Comparison of ENCODE assay signal across 1 cellular context in genomic region chr1:156813750-156814570, GRCh38.
A peak's percentile ranks its signal among the peaks of the same experiment; 100 is the strongest.
TF ChIP-seq lines count a peak whose summit lies in the region.

No MANE protein-coding gene starts in this region.

TF ChIP-seq in WTC11, 78 proteins besides CTCF, POLR2A, EP300 and RAD21 (continued from another document and continues in another):
- TF ChIP-seq, protein P1, sequence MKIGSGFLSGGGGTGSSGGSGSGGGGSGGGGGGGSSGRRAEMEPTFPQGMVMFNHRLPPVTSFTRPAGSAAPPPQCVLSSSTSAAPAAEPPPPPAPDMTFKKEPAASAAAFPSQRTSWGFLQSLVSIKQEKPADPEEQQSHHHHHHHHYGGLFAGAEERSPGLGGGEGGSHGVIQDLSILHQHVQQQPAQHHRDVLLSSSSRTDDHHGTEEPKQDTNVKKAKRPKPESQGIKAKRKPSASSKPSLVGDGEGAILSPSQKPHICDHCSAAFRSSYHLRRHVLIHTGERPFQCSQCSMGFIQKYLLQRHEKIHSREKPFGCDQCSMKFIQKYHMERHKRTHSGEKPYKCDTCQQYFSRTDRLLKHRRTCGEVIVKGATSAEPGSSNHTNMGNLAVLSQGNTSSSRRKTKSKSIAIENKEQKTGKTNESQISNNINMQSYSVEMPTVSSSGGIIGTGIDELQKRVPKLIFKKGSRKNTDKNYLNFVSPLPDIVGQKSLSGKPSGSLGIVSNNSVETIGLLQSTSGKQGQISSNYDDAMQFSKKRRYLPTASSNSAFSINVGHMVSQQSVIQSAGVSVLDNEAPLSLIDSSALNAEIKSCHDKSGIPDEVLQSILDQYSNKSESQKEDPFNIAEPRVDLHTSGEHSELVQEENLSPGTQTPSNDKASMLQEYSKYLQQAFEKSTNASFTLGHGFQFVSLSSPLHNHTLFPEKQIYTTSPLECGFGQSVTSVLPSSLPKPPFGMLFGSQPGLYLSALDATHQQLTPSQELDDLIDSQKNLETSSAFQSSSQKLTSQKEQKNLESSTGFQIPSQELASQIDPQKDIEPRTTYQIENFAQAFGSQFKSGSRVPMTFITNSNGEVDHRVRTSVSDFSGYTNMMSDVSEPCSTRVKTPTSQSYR (CRISPR knock-in tag; IDR thresholded peaks at IDR 0.05) = peak; percentile 65; the same call in 1 of the 2 replicates
- TF ChIP-seq NR1H2 (CRISPR knock-in tag; IDR thresholded peaks at IDR 0.05) = no peak
- no peak for TF ChIP-seq NFATC4 (CRISPR knock-in tag; IDR thresholded peaks at IDR 0.05)
- TF ChIP-seq SOX15 (CRISPR knock-in tag; IDR thresholded peaks at IDR 0.05) = no peak
- TF ChIP-seq RORB (CRISPR knock-in tag; IDR thresholded peaks at IDR 0.05) = no peak
- TF ChIP-seq STAT6 (CRISPR knock-in tag; conservative IDR thresholded peaks at IDR 0.05; ENCODE audit: low read depth) = no peak
- TF ChIP-seq ZNF425 (CRISPR knock-in tag; conservative IDR thresholded peaks at IDR 0.05) = no peak
- no peak for TF ChIP-seq PRRX2 (CRISPR knock-in tag; IDR thresholded peaks at IDR 0.05)
- TF ChIP-seq, protein P2, sequence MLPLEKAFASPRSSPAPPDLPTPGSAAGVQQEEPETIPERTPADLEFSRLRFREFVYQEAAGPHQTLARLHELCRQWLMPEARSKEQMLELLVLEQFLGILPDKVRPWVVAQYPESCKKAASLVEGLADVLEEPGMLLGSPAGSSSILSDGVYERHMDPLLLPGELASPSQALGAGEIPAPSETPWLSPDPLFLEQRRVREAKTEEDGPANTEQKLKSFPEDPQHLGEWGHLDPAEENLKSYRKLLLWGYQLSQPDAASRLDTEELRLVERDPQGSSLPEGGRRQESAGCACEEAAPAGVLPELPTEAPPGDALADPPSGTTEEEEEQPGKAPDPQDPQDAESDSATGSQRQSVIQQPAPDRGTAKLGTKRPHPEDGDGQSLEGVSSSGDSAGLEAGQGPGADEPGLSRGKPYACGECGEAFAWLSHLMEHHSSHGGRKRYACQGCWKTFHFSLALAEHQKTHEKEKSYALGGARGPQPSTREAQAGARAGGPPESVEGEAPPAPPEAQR (CRISPR knock-in tag; IDR thresholded peaks at IDR 0.05) = no peak
- TF ChIP-seq TP53 (CRISPR knock-in tag; IDR thresholded peaks at IDR 0.05) = peak; percentile 75; the same call in 1 of the 2 replicates
- TF ChIP-seq, protein P3, sequence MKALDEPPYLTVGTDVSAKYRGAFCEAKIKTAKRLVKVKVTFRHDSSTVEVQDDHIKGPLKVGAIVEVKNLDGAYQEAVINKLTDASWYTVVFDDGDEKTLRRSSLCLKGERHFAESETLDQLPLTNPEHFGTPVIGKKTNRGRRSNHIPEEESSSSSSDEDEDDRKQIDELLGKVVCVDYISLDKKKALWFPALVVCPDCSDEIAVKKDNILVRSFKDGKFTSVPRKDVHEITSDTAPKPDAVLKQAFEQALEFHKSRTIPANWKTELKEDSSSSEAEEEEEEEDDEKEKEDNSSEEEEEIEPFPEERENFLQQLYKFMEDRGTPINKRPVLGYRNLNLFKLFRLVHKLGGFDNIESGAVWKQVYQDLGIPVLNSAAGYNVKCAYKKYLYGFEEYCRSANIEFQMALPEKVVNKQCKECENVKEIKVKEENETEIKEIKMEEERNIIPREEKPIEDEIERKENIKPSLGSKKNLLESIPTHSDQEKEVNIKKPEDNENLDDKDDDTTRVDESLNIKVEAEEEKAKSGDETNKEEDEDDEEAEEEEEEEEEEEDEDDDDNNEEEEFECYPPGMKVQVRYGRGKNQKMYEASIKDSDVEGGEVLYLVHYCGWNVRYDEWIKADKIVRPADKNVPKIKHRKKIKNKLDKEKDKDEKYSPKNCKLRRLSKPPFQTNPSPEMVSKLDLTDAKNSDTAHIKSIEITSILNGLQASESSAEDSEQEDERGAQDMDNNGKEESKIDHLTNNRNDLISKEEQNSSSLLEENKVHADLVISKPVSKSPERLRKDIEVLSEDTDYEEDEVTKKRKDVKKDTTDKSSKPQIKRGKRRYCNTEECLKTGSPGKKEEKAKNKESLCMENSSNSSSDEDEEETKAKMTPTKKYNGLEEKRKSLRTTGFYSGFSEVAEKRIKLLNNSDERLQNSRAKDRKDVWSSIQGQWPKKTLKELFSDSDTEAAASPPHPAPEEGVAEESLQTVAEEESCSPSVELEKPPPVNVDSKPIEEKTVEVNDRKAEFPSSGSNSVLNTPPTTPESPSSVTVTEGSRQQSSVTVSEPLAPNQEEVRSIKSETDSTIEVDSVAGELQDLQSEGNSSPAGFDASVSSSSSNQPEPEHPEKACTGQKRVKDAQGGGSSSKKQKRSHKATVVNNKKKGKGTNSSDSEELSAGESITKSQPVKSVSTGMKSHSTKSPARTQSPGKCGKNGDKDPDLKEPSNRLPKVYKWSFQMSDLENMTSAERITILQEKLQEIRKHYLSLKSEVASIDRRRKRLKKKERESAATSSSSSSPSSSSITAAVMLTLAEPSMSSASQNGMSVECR (CRISPR knock-in tag; IDR thresholded peaks at IDR 0.05; ENCODE audit: borderline replicate concordance) = peak; percentile 96
- TF ChIP-seq ELF4 (CRISPR knock-in tag; IDR thresholded peaks at IDR 0.05; ENCODE audit: low read depth) = no peak
- peak; percentile 95 for TF ChIP-seq FOXP1 (CRISPR knock-in tag; IDR thresholded peaks at IDR 0.05; ENCODE audit: borderline replicate concordance)
- TF ChIP-seq, protein P4, sequence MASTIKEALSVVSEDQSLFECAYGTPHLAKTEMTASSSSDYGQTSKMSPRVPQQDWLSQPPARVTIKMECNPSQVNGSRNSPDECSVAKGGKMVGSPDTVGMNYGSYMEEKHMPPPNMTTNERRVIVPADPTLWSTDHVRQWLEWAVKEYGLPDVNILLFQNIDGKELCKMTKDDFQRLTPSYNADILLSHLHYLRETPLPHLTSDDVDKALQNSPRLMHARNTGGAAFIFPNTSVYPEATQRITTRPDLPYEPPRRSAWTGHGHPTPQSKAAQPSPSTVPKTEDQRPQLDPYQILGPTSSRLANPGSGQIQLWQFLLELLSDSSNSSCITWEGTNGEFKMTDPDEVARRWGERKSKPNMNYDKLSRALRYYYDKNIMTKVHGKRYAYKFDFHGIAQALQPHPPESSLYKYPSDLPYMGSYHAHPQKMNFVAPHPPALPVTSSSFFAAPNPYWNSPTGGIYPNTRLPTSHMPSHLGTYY (CRISPR knock-in tag; IDR thresholded peaks at IDR 0.05) = no peak
- TF ChIP-seq PREB (CRISPR knock-in tag; IDR thresholded peaks at IDR 0.05; ENCODE audit: borderline replicate concordance) = no peak
- TF ChIP-seq, protein P5, sequence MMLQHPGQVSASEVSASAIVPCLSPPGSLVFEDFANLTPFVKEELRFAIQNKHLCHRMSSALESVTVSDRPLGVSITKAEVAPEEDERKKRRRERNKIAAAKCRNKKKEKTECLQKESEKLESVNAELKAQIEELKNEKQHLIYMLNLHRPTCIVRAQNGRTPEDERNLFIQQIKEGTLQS (CRISPR knock-in tag; conservative IDR thresholded peaks at IDR 0.05) = no peak
- TF ChIP-seq, protein P6, sequence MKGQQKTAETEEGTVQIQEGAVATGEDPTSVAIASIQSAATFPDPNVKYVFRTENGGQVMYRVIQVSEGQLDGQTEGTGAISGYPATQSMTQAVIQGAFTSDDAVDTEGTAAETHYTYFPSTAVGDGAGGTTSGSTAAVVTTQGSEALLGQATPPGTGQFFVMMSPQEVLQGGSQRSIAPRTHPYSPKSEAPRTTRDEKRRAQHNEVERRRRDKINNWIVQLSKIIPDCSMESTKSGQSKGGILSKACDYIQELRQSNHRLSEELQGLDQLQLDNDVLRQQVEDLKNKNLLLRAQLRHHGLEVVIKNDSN (CRISPR knock-in tag; IDR thresholded peaks at IDR 0.05) = peak; percentile 88
- TF ChIP-seq ZNF121 (CRISPR knock-in tag; IDR thresholded peaks at IDR 0.05) = 0 out of 2 replicates have a peak, but pooled peaks have one; percentile 20
- TF ChIP-seq CREM (CRISPR knock-in tag; IDR thresholded peaks at IDR 0.05) = peak; percentile 64
- TF ChIP-seq, protein P7, sequence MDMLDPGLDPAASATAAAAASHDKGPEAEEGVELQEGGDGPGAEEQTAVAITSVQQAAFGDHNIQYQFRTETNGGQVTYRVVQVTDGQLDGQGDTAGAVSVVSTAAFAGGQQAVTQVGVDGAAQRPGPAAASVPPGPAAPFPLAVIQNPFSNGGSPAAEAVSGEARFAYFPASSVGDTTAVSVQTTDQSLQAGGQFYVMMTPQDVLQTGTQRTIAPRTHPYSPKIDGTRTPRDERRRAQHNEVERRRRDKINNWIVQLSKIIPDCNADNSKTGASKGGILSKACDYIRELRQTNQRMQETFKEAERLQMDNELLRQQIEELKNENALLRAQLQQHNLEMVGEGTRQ (CRISPR knock-in tag; IDR thresholded peaks at IDR 0.05) = peak; percentile 81
- TF ChIP-seq GRHL2 (CRISPR knock-in tag; IDR thresholded peaks at IDR 0.05; ENCODE audit: insufficient replicate concordance, severe bottlenecking) = no peak
- TF ChIP-seq, protein P8, sequence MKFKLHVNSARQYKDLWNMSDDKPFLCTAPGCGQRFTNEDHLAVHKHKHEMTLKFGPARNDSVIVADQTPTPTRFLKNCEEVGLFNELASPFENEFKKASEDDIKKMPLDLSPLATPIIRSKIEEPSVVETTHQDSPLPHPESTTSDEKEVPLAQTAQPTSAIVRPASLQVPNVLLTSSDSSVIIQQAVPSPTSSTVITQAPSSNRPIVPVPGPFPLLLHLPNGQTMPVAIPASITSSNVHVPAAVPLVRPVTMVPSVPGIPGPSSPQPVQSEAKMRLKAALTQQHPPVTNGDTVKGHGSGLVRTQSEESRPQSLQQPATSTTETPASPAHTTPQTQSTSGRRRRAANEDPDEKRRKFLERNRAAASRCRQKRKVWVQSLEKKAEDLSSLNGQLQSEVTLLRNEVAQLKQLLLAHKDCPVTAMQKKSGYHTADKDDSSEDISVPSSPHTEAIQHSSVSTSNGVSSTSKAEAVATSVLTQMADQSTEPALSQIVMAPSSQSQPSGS (CRISPR knock-in tag; IDR thresholded peaks at IDR 0.05; ENCODE audit: borderline replicate concordance, low read depth) = no peak
- peak; percentile 78 for TF ChIP-seq SP1 (CRISPR knock-in tag; conservative IDR thresholded peaks at IDR 0.05)
- TF ChIP-seq IRF1 (CRISPR knock-in tag; IDR thresholded peaks at IDR 0.05) = peak; percentile 65; the same call in 1 of the 2 replicates
- TF ChIP-seq AR (CRISPR knock-in tag; IDR thresholded peaks at IDR 0.05) = no peak
